In the genomic region with DNA sequence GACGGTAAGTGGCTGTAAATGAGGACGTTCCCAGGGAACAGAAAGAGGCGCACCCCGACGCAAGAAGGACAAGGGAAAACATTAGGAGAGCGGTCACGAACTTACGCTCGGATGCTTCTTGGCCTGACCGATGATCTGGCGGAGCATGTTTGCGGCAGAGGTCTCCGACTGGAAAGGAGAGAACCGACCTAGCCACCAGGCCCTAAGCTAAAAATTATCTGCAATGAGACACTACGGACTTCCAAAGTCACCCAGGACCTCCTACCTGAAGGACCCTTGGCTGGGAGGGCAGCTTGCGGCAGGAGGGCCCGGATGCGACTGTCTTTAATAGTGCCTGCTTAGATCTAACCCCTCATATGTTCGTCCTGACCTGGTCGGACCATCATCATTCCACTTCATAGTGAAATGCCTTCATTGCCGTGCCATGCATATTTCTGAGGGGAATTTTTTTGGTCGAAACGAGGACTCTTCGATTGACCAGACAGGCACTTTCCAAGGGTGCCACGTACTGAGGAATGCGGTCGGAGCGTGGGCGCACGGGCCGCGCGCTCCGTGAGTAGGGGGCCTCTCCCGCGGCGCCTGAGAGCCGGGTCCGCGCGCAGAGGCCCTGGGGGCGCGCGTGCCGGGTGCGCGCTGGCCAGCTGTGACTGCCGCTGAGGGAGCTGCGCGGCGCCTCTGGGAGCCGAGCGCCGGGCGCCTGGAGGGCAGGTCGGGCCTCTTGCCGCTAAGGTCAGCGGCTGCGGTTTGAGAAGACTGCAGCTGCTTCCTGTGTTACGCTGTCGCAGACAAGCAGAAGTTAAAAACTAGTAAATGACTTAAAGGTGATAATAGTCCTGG, we compare ENCODE assay signal across 8 cellular contexts. TPM values are rescaled to one million over a fixed set of nuclear protein-coding genes. Genes with fewer than 3 reads are reported as not detected.
DNase-seq lines count a peak whose midpoint lies in the region; ATAC-seq lines count a peak whose summit lies in the region.

No MANE protein-coding gene starts in this region.

- peak overlapping the region; percentile 94 for H3K27ac ChIP-seq in mesendoderm (ENCODE audit: low read depth, low read length)

- peaks cover 3% of the 10 kb centered on the region for H3K79me1 ChIP-seq in mesendoderm (ENCODE audit: low read length)

- H3K9ac ChIP-seq in endocrine pancreas (ENCODE audit: control insufficient read depth, insufficient read depth, low read length) (peak overlapping the region; percentile 86), mesendoderm (ENCODE audit: low read length) (peak overlapping the region; percentile 100)

- H4K8ac ChIP-seq in mesendoderm (ENCODE audit: low read depth, low read length) = peak overlapping the region; percentile 87

- H3K4me3 ChIP-seq in endocrine pancreas (ENCODE audit: control insufficient read depth, insufficient read depth, low read length) = peak overlapping the region; percentile 96
- H3K4me3 ChIP-seq in mesendoderm (ENCODE audit: low read length) = peak overlapping the region; percentile 100

- no peak overlapping the region for H2BK15ac ChIP-seq in mesendoderm (replicated peaks; ENCODE audit: low read depth)

- peak overlapping the region; percentile 76 for H3K4me2 ChIP-seq in mesendoderm (ENCODE audit: low read length)

- H3K9me3 ChIP-seq in endocrine pancreas (ENCODE audit: control insufficient read depth, low read length) = no peaks in the 10 kb centered on the region

- H3K4me1 ChIP-seq in endocrine pancreas (ENCODE audit: control insufficient read depth, insufficient read depth, low read length) = peaks cover 13% of the 10 kb centered on the region
- H3K4me1 ChIP-seq in mesendoderm (ENCODE audit: control insufficient read depth, low read depth, low read length) = no peaks in the 10 kb centered on the region

- H3K4ac ChIP-seq in mesendoderm (ENCODE audit: low read depth, low read length) = peak overlapping the region; percentile 67

- ATAC-seq in GM21360 (IDR thresholded peaks at IDR 0.05; ENCODE audit: unreplicated experiment) = peak; percentile 95

- H2BK120ac ChIP-seq in mesendoderm (ENCODE audit: low read depth, low read length) = no peak overlapping the region

- WGBS in mesendoderm (ENCODE audit: extremely low coverage, insufficient coverage, low lambda C conversion rate) = no CpG with 5 or more reads among the region's 61 CpGs

- H2AK5ac ChIP-seq in mesendoderm (ENCODE audit: low read length) = no peak overlapping the region

- peak overlapping the region; percentile 82 for H3K18ac ChIP-seq in mesendoderm (ENCODE audit: low read length)

- H3K79me2 ChIP-seq in mesendoderm (ENCODE audit: control insufficient read depth, insufficient read depth, low read length) = peaks cover 25% of the 10 kb centered on the region

- peak overlapping the region; percentile 62 for H4K5ac ChIP-seq in mesendoderm (ENCODE audit: low read length)

- H3K36me3 ChIP-seq in endocrine pancreas (ENCODE audit: control insufficient read depth, insufficient read depth, low read length) = no peaks in the 10 kb centered on the region
- peaks cover 2% of the 10 kb centered on the region for H3K36me3 ChIP-seq in mesendoderm (ENCODE audit: control insufficient read depth, insufficient read depth, low read length)

- peak overlapping the region; percentile 99 for H3K56ac ChIP-seq in mesendoderm (ENCODE audit: low read length)

- H3K23ac ChIP-seq in mesendoderm (ENCODE audit: low read length) = no peak overlapping the region

- H3K27me3 ChIP-seq in endocrine pancreas (ENCODE audit: control insufficient read depth, insufficient read depth, low read length) (no peaks in the 10 kb centered on the region), mesendoderm (ENCODE audit: insufficient read depth, low read length, poor library complexity) (no peaks in the 10 kb centered on the region)

- peak; percentile 94 for DNase-seq in COR-L47 (lab: John Stamatoyannopoulos, UW)
- peak; percentile 100 for DNase-seq in HS-5 (ENCODE audit: low read depth)
- peak; percentile 16 for DNase-seq in NK-92 (lab: John Stamatoyannopoulos, UW; ENCODE audit: unreplicated experiment)
- peak; percentile 73 to 75 for DNase-seq in activated CD8-positive, alpha-beta memory T cell treated with anti-CD3 and anti-CD28 coated beads for 4 hours (ENCODE audit: low read depth in 2 of 2)
- DNase-seq in mesendoderm = peak; percentile 97
- peak; percentile 80 for DNase-seq in stimulated activated CD8-positive, alpha-beta memory T cell treated with anti-CD3 and anti-CD28 coated beads, Interleukin-12 subunit alpha, Interleukin-12 subunit beta, amount 100 ng/mL, for 4 hours (ENCODE audit: low read depth)

- peak overlapping the region; percentile 91 for H2BK5ac ChIP-seq in mesendoderm (ENCODE audit: low read length)

RNA-seq across cellular contexts. Expression of a gene that starts 33.5 kb away (rescaled TPM):
- 72.9 TPM for polyA plus RNA-seq in mesendoderm (2013, experiment 1 of 2)
- polyA plus RNA-seq in mesendoderm (2013, experiment 2 of 2) = 79.2 TPM

Comparison
In these comparisons a context has a peak if more than half of its experiments do, and no peak if none do; other contexts are left out.
1. Peak in every context shown above with its lines: DNase-seq, ATAC-seq, H3K4me3 ChIP-seq and H3K27ac ChIP-seq.
2. DNase-seq: peak in every context shown above with its lines; median percentile 100 in HS-5; 97 in mesendoderm; 94 in COR-L47; 80 in stimulated activated CD8-positive, alpha-beta memory T cell treated with anti-CD3 and anti-CD28 coated beads, Interleukin-12 subunit alpha, Interleukin-12 subunit beta, amount 100 ng/mL, for 4 hours; 74 in activated CD8-positive, alpha-beta memory T cell treated with anti-CD3 and anti-CD28 coated beads for 4 hours; 16 in NK-92.